Comparison of ENCODE assay signal across 10 cellular contexts in genomic region chr1:66932291-66932690, GRCh38. TPM values are rescaled to one million over a fixed set of nuclear protein-coding genes. Genes with fewer than 3 reads are reported as not detected.
DNase-seq lines count a peak whose midpoint lies in the region; ATAC-seq and TF ChIP-seq lines count a peak whose summit lies in the region.
"Had no signal": no experiment of that assay in that cellular context is flagged by ENCODE, and none has a peak within 500 bp of the region (broad histone marks: within the 10 kb centered on the region; RNA-seq: fewer than 3 reads in every experiment).

No MANE protein-coding gene starts in this region.

- intact Hi-C loops in left ventricle myocardium inferior (cut with micrococcal nuclease) (no loop called here), activated B cell treated with CpG ODN at 0.5 μM for 24 hours (cut with micrococcal nuclease) (no loop called here), vagina (cut with DNase I) (no loop called here)

- POLR2A ChIA-PET in activated B cell treated with CpG ODN at 0.5 μM for 24 hours (lab: Charles Lee) = interaction anchor here (0.7 kb wide), 1 partner anchor 11 kb away, joined by 3 read pairs; no protein-coding TSS in a partner anchor

- peaks cover 10% of the 10 kb centered on the region for H3K36me3 Mint-ChIP-seq in activated B cell treated with CpG ODN at 0.5 μM for 24 hours (ENCODE audit: low read depth)
- H3K36me3 Mint-ChIP-seq in immature natural killer cell = no peaks in the 10 kb centered on the region

- H3K36me3 ChIP-seq in cardiac muscle cell (no peaks in the 10 kb centered on the region), left ventricle myocardium inferior (no peaks in the 10 kb centered on the region), vagina (no peaks in the 10 kb centered on the region)
- H3K36me3 ChIP-seq: suprapubic skin had no signal

- H3K27ac Mint-ChIP-seq in activated B cell treated with CpG ODN at 0.5 μM for 24 hours (no peak overlapping the region), immature natural killer cell (peak overlapping the region; percentile 2 to 90 (median 60))

- H3K9me3 ChIP-seq in cardiac muscle cell (ENCODE audit: low read depth) = no peaks in the 10 kb centered on the region
- no peaks in the 10 kb centered on the region for H3K9me3 ChIP-seq in left ventricle myocardium inferior (replicated peaks)
- no peaks in the 10 kb centered on the region for H3K9me3 ChIP-seq in vagina
- H3K9me3 ChIP-seq: suprapubic skin had no signal

- H3K9me3 Mint-ChIP-seq in activated B cell treated with CpG ODN at 0.5 μM for 24 hours = no peaks in the 10 kb centered on the region
- no peaks in the 10 kb centered on the region for H3K9me3 Mint-ChIP-seq in immature natural killer cell

- CTCF ChIA-PET in activated B cell treated with CpG ODN at 0.5 μM for 24 hours (lab: Charles Lee) = no interaction called here

- H3K4me1 ChIP-seq in cardiac muscle cell (ENCODE audit: low read depth) (peaks cover 19% of the 10 kb centered on the region), left ventricle myocardium inferior (peaks cover 75% of the 10 kb centered on the region), vagina (peaks cover 47% of the 10 kb centered on the region)

- H3K27me3 Mint-ChIP-seq in activated B cell treated with CpG ODN at 0.5 μM for 24 hours = no peaks in the 10 kb centered on the region
- peaks cover 6 to 7% (median 7%) of the 10 kb centered on the region in 3 donors for H3K27me3 Mint-ChIP-seq in immature natural killer cell (ENCODE audit: low read depth in 3 of 3)

- H3K27ac ChIP-seq in cardiac muscle cell (no peak overlapping the region), left ventricle myocardium inferior (replicated peaks) (no peak overlapping the region), vagina (peak overlapping the region; percentile 40)
- H3K27ac ChIP-seq: suprapubic skin had no signal

- TF ChIP-seq POLR2A in vagina (IDR thresholded peaks at IDR 0.05) = no peak

- H3K4me1 Mint-ChIP-seq in activated B cell treated with CpG ODN at 0.5 μM for 24 hours (peaks cover 61% of the 10 kb centered on the region), immature natural killer cell (peaks cover 69 to 85% of the 10 kb centered on the region in 2 donors)

- H3K27me3 ChIP-seq in cardiac muscle cell (no peaks in the 10 kb centered on the region), left ventricle myocardium inferior (ENCODE audit: low read depth) (no peaks in the 10 kb centered on the region), vagina (no peaks in the 10 kb centered on the region)
- H3K27me3 ChIP-seq: suprapubic skin had no signal

- H3K4me3 Mint-ChIP-seq in activated B cell treated with CpG ODN at 0.5 μM for 24 hours (peak overlapping the region; percentile 48), immature natural killer cell (peak overlapping the region; percentile 4 to 70 (median 59))

- H3K4me3 ChIP-seq in cardiac muscle cell (peak overlapping the region; percentile 58), left ventricle myocardium inferior (no peak overlapping the region), vagina (peak overlapping the region in 1 of 2 donors; percentile 12)

- TF ChIP-seq CTCF in cardiac muscle cell (IDR thresholded peaks at IDR 0.05; ENCODE audit: low read depth, low read length) (no peak), left ventricle myocardium inferior (IDR thresholded peaks at IDR 0.05; ENCODE audit: borderline replicate concordance) (no peak), activated B cell treated with CpG ODN at 0.5 μM for 24 hours (IDR thresholded peaks at IDR 0.05) (no peak), vagina (IDR thresholded peaks at IDR 0.05) (no peak)

- DNase-seq in cardiac muscle cell (ENCODE audit: low read depth in 1 of 2, low spot score in 1 of 2) = no peak
- DNase-seq in left ventricle myocardium inferior = no peak
- DNase-seq in activated B cell treated with CpG ODN at 0.5 μM for 24 hours = no peak
- no peak for DNase-seq in immature natural killer cell
- DNase-seq in vagina (ENCODE audit: extremely low spot score in 2 of 2) = no peak
- no peak for DNase-seq in SKM-1 treated with dmso at 0.1 percent for 144 hours (lab: John Stamatoyannopoulos, UW; ENCODE audit: unreplicated experiment)
- DNase-seq: activated gamma-delta T cell treated with Interleukin-2 at 50 U/mL for 16 hours had no signal

- ATAC-seq in activated B cell treated with CpG ODN at 0.5 μM for 24 hours (ENCODE audit: low read depth) = no peak
- ATAC-seq in GM21528 (IDR thresholded peaks at IDR 0.05; ENCODE audit: low FRiP score, unreplicated experiment) = no peak
- no peak for ATAC-seq in GM21723 (IDR thresholded peaks at IDR 0.05; ENCODE audit: unreplicated experiment)

RNA-seq across cellular contexts. Expression of gene MIER1, which starts 7.5 kb away (rescaled TPM):
- total RNA-seq in cardiac muscle cell = 16.9 and 26.6 TPM in 2 replicates
- polyA plus RNA-seq in cardiac muscle cell = 15.8 and 22.6 TPM in 2 replicates
- 18.1 TPM for total RNA-seq in left ventricle myocardium inferior
- 39.1 and 39.2 TPM in 2 replicates for total RNA-seq in activated B cell treated with CpG ODN at 0.5 μM for 24 hours
- 10 to 100 TPM; 24.0 to 48.7 (median 42.0) TPM for polyA plus RNA-seq in immature natural killer cell
- 39.5 TPM for total RNA-seq in vagina

RNA-seq across cellular contexts. Expression of gene DNAI4, which starts 7.6 kb away (rescaled TPM):
- total RNA-seq in cardiac muscle cell = 5.1 and 6.6 TPM in 2 replicates
- 13.8 and 14.2 TPM in 2 replicates for polyA plus RNA-seq in cardiac muscle cell
- 17.9 TPM for total RNA-seq in left ventricle myocardium inferior
- 0.75 and 3.4 TPM in 2 replicates for total RNA-seq in activated B cell treated with CpG ODN at 0.5 μM for 24 hours
- polyA plus RNA-seq in immature natural killer cell = under 1 TPM in 2 of 3 donors, not detected in 1; 0.27 to 0.57 TPM
- total RNA-seq in vagina = 10.3 TPM
